11 cellular contexts compared by ENCODE assay signal in genomic region chr3:71127052-71127451, GRCh38.
DNase-seq lines count a peak whose midpoint lies in the region; ATAC-seq and TF ChIP-seq lines count a peak whose summit lies in the region.
"Had no signal": no experiment of that assay in that cellular context is flagged by ENCODE, and none has a peak within 500 bp of the region (broad histone marks: within the 10 kb centered on the region; RNA-seq: fewer than 3 reads in every experiment).

No MANE protein-coding gene starts in this region.

- H3K36me3 ChIP-seq in cardiac muscle cell (no peaks in the 10 kb centered on the region), mucosa of rectum (ENCODE audit: control insufficient read depth in 2 of 2, insufficient read depth in 2 of 2, low read length in 2 of 2) (peaks cover 0 to 4% of the 10 kb centered on the region in 2 donors), transverse colon (no peaks in the 10 kb centered on the region)

- in situ Hi-C loops in transverse colon (cut with MboI; ENCODE audit: low pct_ligation_motif_present in 1 of 4, low pct_unique_long_range_greater_than_20kb in 1 of 4, low sequenced_read_pairs in 3 of 4), result loop anchor here in 1 of 4 donors (10.0 kb wide), 1 partner anchor 458 kb away; the partner anchor contains the start of gene FOXP1

- DNase-seq in cardiac muscle cell (ENCODE audit: low read depth in 1 of 2, low spot score in 1 of 2), result no peak
- no peak for DNase-seq in left cardiac atrium
- DNase-seq in transverse colon, result no peak
- DNase-seq in dermis blood vessel endothelial cell, result no peak
- no peak for DNase-seq in omental fat pad (ENCODE audit: low spot score)
- DNase-seq: GOT3, NCI-H2171 treated with DMSO at 0.1 percent for 48 hours had no signal

- no peak overlapping the region for H3K4me3 ChIP-seq in cardiac muscle cell
- peak overlapping the region; percentile 41 to 92 for H3K4me3 ChIP-seq in mucosa of rectum (ENCODE audit: low read length in 2 of 2)
- peak overlapping the region in 2 of 4 donors; percentile 2 to 64 for H3K4me3 ChIP-seq in transverse colon

- H3K9ac ChIP-seq in mucosa of rectum (ENCODE audit: low read depth in 1 of 2, low read length in 2 of 2), result peak overlapping the region; percentile 52 to 84

- no peaks in the 10 kb centered on the region for H3K9me3 ChIP-seq in cardiac muscle cell (ENCODE audit: low read depth)
- no peaks in the 10 kb centered on the region for H3K9me3 ChIP-seq in mucosa of rectum (ENCODE audit: control insufficient read depth in 2 of 2, low read length in 2 of 2)
- H3K9me3 ChIP-seq in transverse colon, result no peaks in the 10 kb centered on the region

- TF ChIP-seq POLR2A in transverse colon (IDR thresholded peaks at IDR 0.05), result no peak

- peaks cover 63% of the 10 kb centered on the region for H3K4me1 ChIP-seq in cardiac muscle cell (ENCODE audit: low read depth)
- peaks cover 28 to 36% of the 10 kb centered on the region in 2 donors for H3K4me1 ChIP-seq in mucosa of rectum (ENCODE audit: control insufficient read depth in 2 of 2, insufficient read depth in 2 of 2, low read length in 2 of 2)
- H3K4me1 ChIP-seq in transverse colon, result peaks cover 21 to 82% (median 36%) of the 10 kb centered on the region in 4 donors

- peak overlapping the region; percentile 94 for H3K27ac ChIP-seq in cardiac muscle cell
- peak overlapping the region; percentile 5 for H3K27ac ChIP-seq in angular gyrus (ENCODE audit: low read depth, low read length)
- H3K27ac ChIP-seq in mucosa of rectum (ENCODE audit: low read depth in 2 of 2, low read length in 2 of 2), result peak overlapping the region; percentile 79 to 94
- H3K27ac ChIP-seq in transverse colon, result peak overlapping the region; percentile 86 to 94 (median 93)
- H3K27ac ChIP-seq: C4-2B had no signal

- 41 to 50% methylated on average over 2 to 4 of the region's 4 CpGs for WGBS in transverse colon (ENCODE audit: low coverage in 1 of 2), 2 donors

- H3K27me3 ChIP-seq in cardiac muscle cell, result no peaks in the 10 kb centered on the region
- no peaks in the 10 kb centered on the region for H3K27me3 ChIP-seq in mucosa of rectum (ENCODE audit: control insufficient read depth in 2 of 2, insufficient read depth in 2 of 2, low read length in 2 of 2)
- no peaks in the 10 kb centered on the region for H3K27me3 ChIP-seq in transverse colon

- TF ChIP-seq EP300 in transverse colon (IDR thresholded peaks at IDR 0.05; ENCODE audit: low read depth), result no peak

- TF ChIP-seq CTCF in cardiac muscle cell (IDR thresholded peaks at IDR 0.05; ENCODE audit: low read depth, low read length) (no peak), transverse colon (IDR thresholded peaks at IDR 0.05) (no peak), omental fat pad (IDR thresholded peaks at IDR 0.05) (no peak)

- no peak for ATAC-seq in left cardiac atrium
- ATAC-seq in omental fat pad (ENCODE audit: low FRiP score), result no peak
- ATAC-seq in HG02884 (IDR thresholded peaks at IDR 0.05; ENCODE audit: unreplicated experiment), result no peak

- intact Hi-C loops in left cardiac atrium (cut with DNase I), result loop anchor here in 1 of 2 donors (5.0 kb wide), 2 partner anchors 65 to 120 kb away; no protein-coding TSS in a partner anchor
- intact Hi-C loops in transverse colon (cut with DNase I; ENCODE audit: low total_unique reads), result no loop called here

Comparison
In these comparisons a context has a peak if more than half of its experiments do, and no peak if none do; other contexts are left out.
1. H3K27ac ChIP-seq: peak in every context shown above with its lines; median percentile 94 in cardiac muscle cell; 93 in transverse colon; 86 in mucosa of rectum; 5 in angular gyrus.